1 cellular context compared by ENCODE assay signal in genomic region chr20:56359212-56360132, GRCh38.
TF ChIP-seq lines count a peak whose summit lies in the region.

No MANE protein-coding gene starts in this region.

TF ChIP-seq in HepG2, 621 proteins besides CTCF, POLR2A, EP300 and RAD21 (continued from another document and continues in another):
- no peak for TF ChIP-seq MATR3 (CRISPR knock-in tag; IDR thresholded peaks at IDR 0.05)
- TF ChIP-seq ZNF768 (CRISPR knock-in tag; IDR thresholded peaks at IDR 0.05): peak; percentile 49; the same call in 1 of the 2 replicates
- no peak for TF ChIP-seq ZSCAN25 (CRISPR knock-in tag; IDR thresholded peaks at IDR 0.05)
- TF ChIP-seq MED8 (CRISPR knock-in tag; IDR thresholded peaks at IDR 0.05; ENCODE audit: insufficient replicate concordance): peak; percentile 56
- TF ChIP-seq KAT8 (CRISPR knock-in tag; IDR thresholded peaks at IDR 0.05): peak; percentile 60; the same call in 1 of the 2 replicates
- peak; percentile 35; the same call in 1 of the 2 replicates for TF ChIP-seq ZNF558 (CRISPR knock-in tag; IDR thresholded peaks at IDR 0.05; ENCODE audit: borderline replicate concordance)
- no peak for TF ChIP-seq ZBTB40 (IDR thresholded peaks at IDR 0.05)
- TF ChIP-seq ZBTB40 (CRISPR knock-in tag; IDR thresholded peaks at IDR 0.05): peak; percentile 76
- peak; percentile 64; the same call in 1 of the 2 replicates for TF ChIP-seq RNF219 (CRISPR knock-in tag; IDR thresholded peaks at IDR 0.05)
- TF ChIP-seq ZFP91 (CRISPR knock-in tag; IDR thresholded peaks at IDR 0.05; ENCODE audit: borderline replicate concordance): peak; percentile 68; the same call in 1 of the 2 replicates
- TF ChIP-seq ZXDC (CRISPR knock-in tag; IDR thresholded peaks at IDR 0.05): peak; percentile 43; the same call in 1 of the 2 replicates
- TF ChIP-seq ZNF784 (CRISPR knock-in tag; IDR thresholded peaks at IDR 0.05; ENCODE audit: borderline replicate concordance): peak; percentile 23
- peak; percentile 8; the same call in 1 of the 2 replicates for TF ChIP-seq ZNF121 (CRISPR knock-in tag; IDR thresholded peaks at IDR 0.05)
- 0 out of 2 replicates have a peak, but pooled peaks have one; percentile 61 for TF ChIP-seq MXD4 (CRISPR knock-in tag; IDR thresholded peaks at IDR 0.05)
- TF ChIP-seq ZNF350 (CRISPR knock-in tag; IDR thresholded peaks at IDR 0.05; ENCODE audit: borderline replicate concordance, low read depth): peak; percentile 79; the same call in 1 of the 2 replicates
- TF ChIP-seq ZNF280D (CRISPR knock-in tag; IDR thresholded peaks at IDR 0.05): no peak
- TF ChIP-seq ZNF274 (CRISPR knock-in tag; IDR thresholded peaks at IDR 0.05): peak; percentile 65; the same call in 1 of the 2 replicates
- no peak; the same call in 1 of the 2 replicates for TF ChIP-seq NR0B2 (CRISPR knock-in tag; IDR thresholded peaks at IDR 0.05)
- TF ChIP-seq CENPX (CRISPR knock-in tag; IDR thresholded peaks at IDR 0.05): no peak
- no peak; a peak in 1 of 4 replicates for TF ChIP-seq KLF16 (CRISPR knock-in tag; IDR thresholded peaks at IDR 0.05)
- 0 out of 2 replicates have a peak, but pooled peaks have one; percentile 57 for TF ChIP-seq HNF1B (CRISPR knock-in tag; IDR thresholded peaks at IDR 0.05)
- 0 out of 2 replicates have a peak, but pooled peaks have one; percentile 32 for TF ChIP-seq ATF5 (CRISPR knock-in tag; IDR thresholded peaks at IDR 0.05; ENCODE audit: low read depth)
- TF ChIP-seq ZNF747 (CRISPR knock-in tag; IDR thresholded peaks at IDR 0.05; ENCODE audit: borderline replicate concordance): peak; percentile 76; the same call in 1 of the 2 replicates
- TF ChIP-seq REXO4 (CRISPR knock-in tag; IDR thresholded peaks at IDR 0.05; ENCODE audit: borderline replicate concordance): no peak
- TF ChIP-seq ISX (CRISPR knock-in tag; conservative IDR thresholded peaks at IDR 0.05): 0 out of 2 replicates have a peak, but pooled peaks have one; percentile 26
- peak; percentile 36; the same call in 1 of the 2 replicates for TF ChIP-seq ZNF737 (CRISPR knock-in tag; IDR thresholded peaks at IDR 0.05; ENCODE audit: borderline replicate concordance)
- TF ChIP-seq BHLHE40 (IDR thresholded peaks at IDR 0.05; ENCODE audit: low read length): no peak
